Comparison of ENCODE assay signal across 33 cellular contexts in genomic region chr13:97426695-97427094, GRCh38.
"Had no signal": no experiment of that assay in that cellular context is flagged by ENCODE, and none has a peak within 500 bp of the region (broad histone marks: within the 10 kb centered on the region; RNA-seq: fewer than 3 reads in every experiment).

No MANE protein-coding gene starts in this region.

- H3K4me1 ChIP-seq: breast epithelium had no signal

- H3K9me3 Mint-ChIP-seq: activated B cell treated with CpG ODN at 0.5 μM for 24 hours; activated CD4-positive, alpha-beta memory T cell treated with anti-CD3 and anti-CD28 coated beads for 36 hours; activated CD4-positive, alpha-beta T cell treated with anti-CD3 and anti-CD28 coated beads, Interleukin-2, amount 10 ng/mL, durations not matched to agents 24 days and 14 days; activated naive CD4-positive, alpha-beta T cell treated with anti-CD3 and anti-CD28 coated beads, Interleukin-2, amount 10 ng/mL, durations not matched to agents 7 days and 5 days; activated naive CD4-positive, alpha-beta T cell treated with anti-CD3 and anti-CD28 coated beads, Interleukin-2, amount 50 U/mL, for 72 hours; activated naive CD8-positive, alpha-beta T cell treated with anti-CD3 and anti-CD28 coated beads, Interleukin-2, amount 10 ng/mL, durations not matched to agents 7 days and 5 days; brain; T-helper 2 cell treated with Interferon-gamma antibody and Interleukin-4, amounts not matched to agents 5 μg/mL and 100 μg/mL, for 36 hours had no signal

- H3K27ac ChIP-seq: ascending aorta, breast epithelium, cardiac muscle cell, colonic mucosa, esophagus muscularis mucosa, gastroesophageal sphincter, heart left ventricle, WERI-Rb-1 had no signal

- H3K36me3 Mint-ChIP-seq: activated CD4-positive, alpha-beta memory T cell treated with anti-CD3 and anti-CD28 coated beads for 36 hours; activated naive CD4-positive, alpha-beta T cell treated with anti-CD3 and anti-CD28 coated beads, Interleukin-2, amount 10 ng/mL, durations not matched to agents 7 days and 5 days; activated naive CD4-positive, alpha-beta T cell treated with anti-CD3 and anti-CD28 coated beads, Interleukin-2, amount 50 U/mL, for 72 hours; activated naive CD8-positive, alpha-beta T cell treated with anti-CD3 and anti-CD28 coated beads, Interleukin-2, amount 10 ng/mL, durations not matched to agents 7 days and 5 days; brain had no signal

- DNase-seq: activated B cell treated with CpG ODN at 0.5 μM for 24 hours; activated CD4-positive, alpha-beta memory T cell treated with anti-CD3 and anti-CD28 coated beads for 36 hours; activated CD4-positive, alpha-beta T cell treated with anti-CD3 and anti-CD28 coated beads for 36 hours; activated CD4-positive, alpha-beta T cell treated with anti-CD3 and anti-CD28 coated beads, Interleukin-2, amount 10 ng/mL, durations not matched to agents 24 days and 14 days; activated CD8-positive, alpha-beta memory T cell treated with anti-CD3 and anti-CD28 coated beads, Interleukin-2, amount 10 ng/mL, durations not matched to agents 7 days and 5 days; activated CD8-positive, alpha-beta memory T cell treated with anti-CD3 and anti-CD28 coated beads, Interleukin-2, amount 50 U/mL, for 4 hours; activated CD8-positive, alpha-beta T cell treated with anti-CD3 and anti-CD28 coated beads, Interleukin-2, amount 10 ng/mL, durations not matched to agents 7 days and 5 days; activated gamma-delta T cell; activated naive CD4-positive, alpha-beta T cell; activated naive CD4-positive, alpha-beta T cell treated with anti-CD3 and anti-CD28 coated beads, Interleukin-2, amount 10 ng/mL, durations not matched to agents 7 days and 5 days; activated naive CD8-positive, alpha-beta T cell treated with anti-CD3 and anti-CD28 coated beads, Interleukin-2, amount 10 ng/mL, durations not matched to agents 7 days and 5 days; activated T-cell treated with anti-CD3 and anti-CD28 coated beads, Interleukin-2, amount 50 U/mL, for 1 hour; activated T-cell treated with anti-CD3 and anti-CD28 coated beads, Interleukin-2, amount 50 U/mL, for 48 hours; central memory CD4-positive, alpha-beta T cell; cerebellar nuclear complex; colonic mucosa; effector memory CD4-positive, alpha-beta T cell; erythroblast; foreskin melanocyte; heart left ventricle; T-helper 1 cell; T-helper 17 cell; T1000; WERI-Rb-1 had no signal

- H3K36me3 ChIP-seq: ascending aorta, breast epithelium, cardiac muscle cell, colonic mucosa, esophagus muscularis mucosa, gastroesophageal sphincter, heart left ventricle, WERI-Rb-1 had no signal

- ATAC-seq: activated CD4-positive, alpha-beta T cell treated with anti-CD3 and anti-CD28 coated beads for 36 hours; activated CD4-positive, CD25-positive, alpha-beta regulatory T cell treated with anti-CD3 and anti-CD28 coated beads, Interleukin-2, amount 50 U/mL, for 24 hours; activated CD8-positive, alpha-beta memory T cell treated with anti-CD3 and anti-CD28 coated beads, Interleukin-2, amount 10 ng/mL, durations not matched to agents 7 days and 5 days; activated CD8-positive, alpha-beta T cell treated with anti-CD3 and anti-CD28 coated beads, Interleukin-2, amount 10 ng/mL, durations not matched to agents 7 days and 5 days; activated naive CD4-positive, alpha-beta T cell treated with anti-CD3 and anti-CD28 coated beads, Interleukin-2, amount 50 U/mL, for 72 hours; gastroesophageal sphincter; heart left ventricle; T-helper 17 cell had no signal

- H3K27me3 Mint-ChIP-seq: brain had no signal

- H3K4me3 ChIP-seq: ascending aorta, breast epithelium, cardiac muscle cell, colonic mucosa, esophagus muscularis mucosa, gastroesophageal sphincter, heart left ventricle had no signal

- H3K27ac Mint-ChIP-seq: activated B cell treated with CpG ODN at 0.5 μM for 24 hours; activated CD4-positive, alpha-beta memory T cell treated with anti-CD3 and anti-CD28 coated beads for 36 hours; activated CD4-positive, alpha-beta T cell treated with anti-CD3 and anti-CD28 coated beads for 36 hours; activated CD4-positive, alpha-beta T cell treated with anti-CD3 and anti-CD28 coated beads, Interleukin-2, amount 10 ng/mL, durations not matched to agents 24 days and 14 days; activated CD8-positive, alpha-beta memory T cell treated with anti-CD3 and anti-CD28 coated beads, Interleukin-2, amount 10 ng/mL, durations not matched to agents 7 days and 5 days; activated CD8-positive, alpha-beta T cell treated with anti-CD3 and anti-CD28 coated beads, Interleukin-2, amount 10 ng/mL, durations not matched to agents 7 days and 5 days; activated naive CD4-positive, alpha-beta T cell treated with anti-CD3 and anti-CD28 coated beads, Interleukin-2, amount 10 ng/mL, durations not matched to agents 7 days and 5 days; activated naive CD4-positive, alpha-beta T cell treated with anti-CD3 and anti-CD28 coated beads, Interleukin-2, amount 50 U/mL, for 72 hours; activated naive CD8-positive, alpha-beta T cell treated with anti-CD3 and anti-CD28 coated beads, Interleukin-2, amount 10 ng/mL, durations not matched to agents 7 days and 5 days; brain; T-helper 17 cell; T-helper 2 cell treated with Interferon-gamma antibody and Interleukin-4, amounts not matched to agents 5 μg/mL and 100 μg/mL, for 36 hours had no signal

- H3K4me3 Mint-ChIP-seq: activated B cell treated with CpG ODN at 0.5 μM for 24 hours; activated CD4-positive, alpha-beta memory T cell treated with anti-CD3 and anti-CD28 coated beads for 36 hours; activated CD4-positive, alpha-beta T cell treated with anti-CD3 and anti-CD28 coated beads for 36 hours; activated CD4-positive, alpha-beta T cell treated with anti-CD3 and anti-CD28 coated beads, Interleukin-2, amount 10 ng/mL, durations not matched to agents 24 days and 14 days; activated CD8-positive, alpha-beta memory T cell treated with anti-CD3 and anti-CD28 coated beads, Interleukin-2, amount 10 ng/mL, durations not matched to agents 7 days and 5 days; activated CD8-positive, alpha-beta T cell treated with anti-CD3 and anti-CD28 coated beads, Interleukin-2, amount 10 ng/mL, durations not matched to agents 7 days and 5 days; activated naive CD4-positive, alpha-beta T cell treated with anti-CD3 and anti-CD28 coated beads, Interleukin-2, amount 10 ng/mL, durations not matched to agents 7 days and 5 days; activated naive CD8-positive, alpha-beta T cell treated with anti-CD3 and anti-CD28 coated beads, Interleukin-2, amount 10 ng/mL, durations not matched to agents 7 days and 5 days; T-helper 17 cell; T-helper 2 cell treated with Interferon-gamma antibody and Interleukin-4, amounts not matched to agents 5 μg/mL and 100 μg/mL, for 36 hours had no signal

- H3K9me3 ChIP-seq: ascending aorta, breast epithelium, colonic mucosa, esophagus muscularis mucosa, gastroesophageal sphincter, heart left ventricle had no signal

- H3K27me3 ChIP-seq: ascending aorta, breast epithelium, cardiac muscle cell, colonic mucosa, esophagus muscularis mucosa, gastroesophageal sphincter, heart left ventricle had no signal
